2 cellular contexts compared by ENCODE assay signal in the genomic region with DNA sequence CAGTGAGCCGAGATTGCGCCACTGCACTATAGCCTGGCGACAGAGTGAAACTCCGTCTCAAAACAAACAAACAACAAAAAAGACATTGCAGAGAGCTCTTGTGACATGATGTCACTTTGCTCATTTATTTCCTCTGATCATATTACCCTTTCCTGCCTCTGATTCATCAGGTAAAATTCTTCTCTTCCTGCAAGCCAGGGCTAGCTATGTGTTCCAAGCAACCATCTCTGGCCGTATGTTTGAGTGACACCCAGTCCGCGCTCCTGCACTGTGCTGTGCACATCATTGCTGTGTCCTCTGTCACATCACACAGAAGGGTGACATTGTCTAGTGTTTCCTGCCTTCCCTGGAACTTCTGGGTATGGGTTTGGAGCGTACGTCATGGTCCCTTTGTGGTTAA.
TF ChIP-seq lines count a peak whose summit lies in the region.

No MANE protein-coding gene starts in this region.

TF ChIP-seq in HEK293, 187 proteins besides CTCF, POLR2A, EP300 and RAD21 (continued from another document):
- 0 out of 2 replicates have a peak, but pooled peaks have one; percentile 10 for TF ChIP-seq SCRT2 (tag by site-specific recombination; IDR thresholded peaks at IDR 0.05)
- TF ChIP-seq ZNF785 (tag by site-specific recombination; IDR thresholded peaks at IDR 0.05): no peak
- no peak for TF ChIP-seq KLF1 (tag by site-specific recombination; IDR thresholded peaks at IDR 0.05)
- no peak for TF ChIP-seq ZNF558 (tag by site-specific recombination; IDR thresholded peaks at IDR 0.05)
- no peak for TF ChIP-seq ZNF214 (tag by site-specific recombination; IDR thresholded peaks at IDR 0.05; ENCODE audit: borderline replicate concordance)
- TF ChIP-seq ZNF561 (tag by site-specific recombination; IDR thresholded peaks at IDR 0.05; ENCODE audit: borderline replicate concordance): no peak
- no peak for TF ChIP-seq ZNF701 (tag by site-specific recombination; IDR thresholded peaks at IDR 0.05)
- TF ChIP-seq ZNF324 (tag by site-specific recombination; IDR thresholded peaks at IDR 0.05): no peak
- peak; percentile 27; the same call in 1 of the 2 replicates for TF ChIP-seq ZBTB21 (tag by site-specific recombination; IDR thresholded peaks at IDR 0.05)
- TF ChIP-seq HOXC10 (CRISPR knock-in tag; IDR thresholded peaks at IDR 0.05): no peak
- no peak for TF ChIP-seq ZNF18 (tag by site-specific recombination; IDR thresholded peaks at IDR 0.05)
- no peak for TF ChIP-seq ZNF843 (tag by site-specific recombination; IDR thresholded peaks at IDR 0.05)
TF ChIP-seq in HEK293: peak in this region for 2.

TF ChIP-seq in SK-N-SH treated with all-trans-retinoic acid at 6 μM for 48 hours, 23 proteins besides CTCF, POLR2A, EP300 and RAD21 (continued from another document):
- TF ChIP-seq TSHZ2 (CRISPR knock-in tag; IDR thresholded peaks at IDR 0.05) (no peak), ARNTL (CRISPR knock-in tag; IDR thresholded peaks at IDR 0.05; ENCODE audit: borderline replicate concordance, low read depth) (no peak), GLIS3 (CRISPR knock-in tag; IDR thresholded peaks at IDR 0.05) (no peak), TOX (CRISPR knock-in tag; IDR thresholded peaks at IDR 0.05; ENCODE audit: borderline replicate concordance) (no peak), BACH2 (CRISPR knock-in tag; IDR thresholded peaks at IDR 0.05; ENCODE audit: borderline replicate concordance) (no peak)
